Comparison of ENCODE assay signal across 18 cellular contexts in genomic region chr9:107087256-107087655, GRCh38.
DNase-seq lines count a peak whose midpoint lies in the region; TF ChIP-seq lines count a peak whose summit lies in the region.
"Had no signal": no experiment of that assay in that cellular context is flagged by ENCODE, and none has a peak within 500 bp of the region (broad histone marks: within the 10 kb centered on the region; RNA-seq: fewer than 3 reads in every experiment).

No MANE protein-coding gene starts in this region.

- no peaks in the 10 kb centered on the region for H3K9me3 Mint-ChIP-seq in Calu3 (ENCODE audit: low read depth, unreplicated experiment)

- DNase-seq in AG10803 (ENCODE audit: low read depth) = peak; percentile 6
- peak; percentile 13 for DNase-seq in HCEC 1CT
- no peak for DNase-seq in choroid plexus epithelial cell (ENCODE audit: low read depth)
- peak; percentile 13 for DNase-seq in myocyte (ENCODE audit: low read depth)
- no peak for DNase-seq in Calu3
- DNase-seq in activated naive CD4-positive, alpha-beta T cell (lab: John Stamatoyannopoulos, UW) = no peak
- no peak for DNase-seq in NCI-H2171 (lab: John Stamatoyannopoulos, UW)
- DNase-seq in iPS-NIHi7 (ENCODE audit: extremely low spot score) = no peak
- DNase-seq: COR-L47, DMS53, KG1, NCI-H1048, NCI-H1694, NCI-H2227 treated with DMSO at 0.1 percent for 48 hours, NCI-H524 had no signal

- no peaks in the 10 kb centered on the region for H3K36me3 Mint-ChIP-seq in Calu3 (ENCODE audit: insufficient read depth, unreplicated experiment)
- H3K36me3 Mint-ChIP-seq: CD14-positive monocyte had no signal

- no peaks in the 10 kb centered on the region for H3K4me1 Mint-ChIP-seq in Calu3 (ENCODE audit: low read depth, unreplicated experiment)
- H3K4me1 Mint-ChIP-seq: CD14-positive monocyte had no signal

- CTCF ChIA-PET in Calu3 (lab: Charles Lee) = no interaction called here

- TF ChIP-seq CTCF in AG10803 (conservative IDR thresholded peaks at IDR 0.05; ENCODE audit: low read length) = peak; percentile 35
- TF ChIP-seq CTCF in choroid plexus epithelial cell (conservative IDR thresholded peaks at IDR 0.05; ENCODE audit: low read depth, low read length) = peak; percentile 7
- TF ChIP-seq CTCF in Calu3 (IDR thresholded peaks at IDR 0.05; ENCODE audit: unreplicated experiment) = no peak

- no peaks in the 10 kb centered on the region for H3K27me3 Mint-ChIP-seq in Calu3 (ENCODE audit: unreplicated experiment)

- H3K4me3 ChIP-seq in AG10803 (ENCODE audit: low read length) = no peak overlapping the region
- no peak overlapping the region for H3K4me3 ChIP-seq in choroid plexus epithelial cell (ENCODE audit: low read depth, low read length)
- H3K4me3 ChIP-seq: A549, SJSA1 had no signal

- BruUV-seq in Calu3 (replicated peaks; lab: Mats Ljungman, UMichigan) = no TSS peak

- intact Hi-C loops in Calu3 (cut with micrococcal nuclease; ENCODE audit: unreplicated experiment) = no loop called here

- no peak overlapping the region for H3K27ac Mint-ChIP-seq in Calu3 (ENCODE audit: unreplicated experiment)

- H3K4me3 Mint-ChIP-seq in Calu3 (ENCODE audit: low read depth, unreplicated experiment) = no peak overlapping the region
- H3K4me3 Mint-ChIP-seq: CD14-positive monocyte had no signal

Comparison
In these comparisons a context has a peak if more than half of its experiments do, and no peak if none do; other contexts are left out.
1. DNase-seq: peak in AG10803 (single experiment), HCEC 1CT (single experiment) and myocyte (single experiment); none in choroid plexus epithelial cell (single experiment), Calu3 (single experiment), activated naive CD4-positive, alpha-beta T cell (0 of 4), NCI-H2171 (single experiment) and iPS-NIHi7 (single experiment).